Comparison of ENCODE assay signal across 6 cellular contexts in the genomic region with DNA sequence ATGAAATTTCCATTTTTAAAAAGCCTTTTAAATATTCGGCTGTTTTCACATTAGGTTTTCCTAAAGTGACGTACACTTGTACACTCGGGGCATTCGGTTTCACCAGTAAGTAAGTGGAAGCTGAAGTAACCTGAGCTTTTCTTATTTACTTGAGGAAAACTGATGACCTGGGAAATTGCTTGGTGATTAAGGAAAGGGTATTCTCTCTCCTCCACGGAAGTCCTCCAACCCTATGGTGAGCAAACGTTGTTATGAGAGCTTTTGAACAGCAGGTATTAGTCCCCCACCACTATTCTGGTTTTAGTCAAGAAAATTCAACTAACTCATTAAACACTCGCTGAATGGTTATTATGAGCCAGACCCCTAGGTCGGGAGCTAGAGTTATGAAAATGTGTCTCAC.
"Had no signal": no experiment of that assay in that cellular context is flagged by ENCODE, and none has a peak within 500 bp of the region (broad histone marks: within the 10 kb centered on the region; RNA-seq: fewer than 3 reads in every experiment).

No MANE protein-coding gene starts in this region.

- ATAC-seq: HCT116, K562 had no signal

- DNase-seq: GM23248, GOT3, H7, IMR-90 had no signal
